In the genomic region with DNA sequence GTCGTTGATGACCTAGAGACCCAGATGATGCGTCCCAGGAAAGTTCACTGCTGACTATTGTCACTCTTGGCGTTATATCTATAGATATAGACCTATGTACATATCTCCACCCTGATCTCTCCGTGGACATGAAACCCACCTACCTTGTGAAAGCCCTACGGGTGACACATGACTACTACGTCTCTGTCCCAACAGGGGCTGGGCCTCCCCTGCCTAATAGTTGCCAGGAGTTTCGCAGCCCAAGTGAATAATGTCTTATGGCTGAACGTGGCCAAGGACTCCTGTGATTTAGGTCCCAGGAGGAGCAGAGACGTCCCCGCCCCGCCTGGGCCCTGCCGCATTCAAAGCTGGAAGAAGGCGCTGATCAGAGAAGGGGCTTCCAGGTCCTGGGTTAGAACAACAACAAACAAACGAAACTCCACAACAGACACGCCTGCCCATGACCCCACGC, we compare ENCODE assay signal across 9 cellular contexts.
DNase-seq lines count a peak whose midpoint lies in the region; ATAC-seq and TF ChIP-seq lines count a peak whose summit lies in the region.
"Had no signal": no experiment of that assay in that cellular context is flagged by ENCODE, and none has a peak within 500 bp of the region (broad histone marks: within the 10 kb centered on the region; RNA-seq: fewer than 3 reads in every experiment).

No MANE protein-coding gene starts in this region.

- peaks cover 41% of the 10 kb centered on the region for H3K4me1 Mint-ChIP-seq in stimulated activated naive CD8-positive, alpha-beta T cell treated with anti-CD3 and anti-CD28 coated beads, Interleukin-15, Interleukin-2, amounts not matched to agents 100 ng/mL and 50 ng/mL, for 24 hours (ENCODE audit: low read depth)

- H3K27ac ChIP-seq in mucosa of rectum (ENCODE audit: low read depth in 2 of 2, low read length in 2 of 2), result no peak overlapping the region

- peaks cover 71 to 75% of the 10 kb centered on the region in 2 donors for H3K27me3 ChIP-seq in mucosa of rectum (ENCODE audit: control insufficient read depth in 2 of 2, insufficient read depth in 2 of 2, low read length in 2 of 2)

- TF ChIP-seq CTCF in cardiac fibroblast (IDR thresholded peaks at IDR 0.05; ENCODE audit: low read depth, low read length), result no peak

- H3K27ac Mint-ChIP-seq in stimulated activated naive CD8-positive, alpha-beta T cell treated with anti-CD3 and anti-CD28 coated beads, Interleukin-15, Interleukin-2, amounts not matched to agents 100 ng/mL and 50 ng/mL, for 24 hours, result no peak overlapping the region

- H3K27me3 Mint-ChIP-seq in stimulated activated naive CD8-positive, alpha-beta T cell treated with anti-CD3 and anti-CD28 coated beads, Interleukin-15, Interleukin-2, amounts not matched to agents 100 ng/mL and 50 ng/mL, for 24 hours, result peaks cover 87% of the 10 kb centered on the region

- H3K4me3 ChIP-seq in cardiac fibroblast (replicated peaks in 1 of 2; ENCODE audit: low read depth in 2 of 2, low read length in 2 of 2) (peak overlapping the region; percentile 56 to 57), mucosa of rectum (ENCODE audit: low read length in 2 of 2) (peak overlapping the region; percentile 52 to 53)

- H3K9me3 Mint-ChIP-seq in stimulated activated naive CD8-positive, alpha-beta T cell treated with anti-CD3 and anti-CD28 coated beads, Interleukin-15, Interleukin-2, amounts not matched to agents 100 ng/mL and 50 ng/mL, for 24 hours, result no peaks in the 10 kb centered on the region

- ATAC-seq in stimulated activated naive CD8-positive, alpha-beta T cell treated with anti-CD3 and anti-CD28 coated beads, Interleukin-15, Interleukin-2, amounts not matched to agents 100 U/mL and 50 U/mL, for 24 hours, result no peak
- no peak for ATAC-seq in HG03565 (IDR thresholded peaks at IDR 0.05; ENCODE audit: unreplicated experiment)

- H3K4me3 Mint-ChIP-seq in stimulated activated naive CD8-positive, alpha-beta T cell treated with anti-CD3 and anti-CD28 coated beads, Interleukin-15, Interleukin-2, amounts not matched to agents 100 ng/mL and 50 ng/mL, for 24 hours, result peak overlapping the region; percentile 70

- H3K9ac ChIP-seq in mucosa of rectum (ENCODE audit: low read depth in 1 of 2, low read length in 2 of 2), result no peak overlapping the region

- H3K36me3 Mint-ChIP-seq in stimulated activated naive CD8-positive, alpha-beta T cell treated with anti-CD3 and anti-CD28 coated beads, Interleukin-15, Interleukin-2, amounts not matched to agents 100 ng/mL and 50 ng/mL, for 24 hours (ENCODE audit: low read depth), result peaks cover 3% of the 10 kb centered on the region

- H3K9me3 ChIP-seq in mucosa of rectum (ENCODE audit: control insufficient read depth in 2 of 2, low read length in 2 of 2), result no peaks in the 10 kb centered on the region

- peaks cover 10 to 12% of the 10 kb centered on the region in 2 donors for H3K4me1 ChIP-seq in mucosa of rectum (ENCODE audit: control insufficient read depth in 2 of 2, insufficient read depth in 2 of 2, low read length in 2 of 2)

- no peak for DNase-seq in stimulated activated naive CD8-positive, alpha-beta T cell treated with anti-CD3 and anti-CD28 coated beads, Interleukin-15, Interleukin-2, amounts not matched to agents 100 U/mL and 50 U/mL, for 24 hours
- DNase-seq in cardiac fibroblast (ENCODE audit: low read depth in 2 of 2), result no peak
- no peak for DNase-seq in GM19240 (ENCODE audit: insufficient read length, low spot score)
- DNase-seq in SKM-1 (lab: John Stamatoyannopoulos, UW; ENCODE audit: unreplicated experiment), result no peak
- DNase-seq in NCI-H446 (lab: John Stamatoyannopoulos, UW), result no peak
- DNase-seq: DMS79 treated with DMSO at 0.1 percent for 48 hours had no signal

- no peaks in the 10 kb centered on the region for H3K36me3 ChIP-seq in mucosa of rectum (ENCODE audit: control insufficient read depth in 2 of 2, insufficient read depth in 2 of 2, low read length in 2 of 2)
